9 cellular contexts compared by ENCODE assay signal in the genomic region with DNA sequence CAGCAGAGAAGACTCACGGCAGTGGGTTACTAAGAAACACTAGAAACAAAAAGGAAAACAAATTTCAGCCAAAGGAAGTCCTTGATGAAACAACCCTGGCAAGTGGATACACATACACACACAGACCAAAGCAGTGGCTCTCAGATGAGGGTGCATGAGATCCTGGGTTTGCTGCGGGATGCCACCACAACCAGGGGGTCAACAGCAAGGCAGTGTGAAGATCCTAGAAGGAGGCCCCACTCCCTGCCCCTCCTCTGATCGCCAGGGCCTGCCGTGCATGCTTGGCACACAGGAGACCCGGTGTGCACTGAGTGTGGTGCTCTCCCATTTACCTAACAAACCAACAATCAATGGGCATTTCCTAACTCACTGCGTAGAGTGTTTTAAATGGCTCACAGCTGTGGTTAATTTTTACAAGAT.
DNase-seq lines count a peak whose midpoint lies in the region; ATAC-seq and TF ChIP-seq lines count a peak whose summit lies in the region.
"Had no signal": no experiment of that assay in that cellular context is flagged by ENCODE, and none has a peak within 500 bp of the region (broad histone marks: within the 10 kb centered on the region; RNA-seq: fewer than 3 reads in every experiment).

No MANE protein-coding gene starts in this region.

- H3K9me3 ChIP-seq in lower lobe of right lung, result no peaks in the 10 kb centered on the region
- no peaks in the 10 kb centered on the region for H3K9me3 ChIP-seq in tibial nerve

- H3K36me3 ChIP-seq in lower lobe of right lung (peaks cover 38% of the 10 kb centered on the region), tibial nerve (peaks cover 0 to 15% (median 0%) of the 10 kb centered on the region in 3 donors)

- H3K4me3 ChIP-seq in lower lobe of right lung (no peak overlapping the region), tibial nerve (no peak overlapping the region)

- peak overlapping the region; percentile 61 for H3K27ac ChIP-seq in cingulate gyrus (ENCODE audit: low read depth, low read length)
- H3K27ac ChIP-seq in lower lobe of right lung, result peak overlapping the region; percentile 77
- peak overlapping the region in 3 of 4 donors; percentile 32 to 92 (median 90) for H3K27ac ChIP-seq in tibial nerve

- intact Hi-C loops in lower lobe of right lung (cut with DNase I), result no loop called here

- H3K4me1 ChIP-seq in lower lobe of right lung (peaks cover 93% of the 10 kb centered on the region), tibial nerve (peaks cover 0 to 99% (median 58%) of the 10 kb centered on the region in 4 donors)

- WGBS in tibial nerve, 2 donors, result 54 to 69% methylated on average over 6 of the region's 6 CpGs

- no peaks in the 10 kb centered on the region for H3K27me3 ChIP-seq in lower lobe of right lung (ENCODE audit: low read depth)
- H3K27me3 ChIP-seq in tibial nerve, result no peaks in the 10 kb centered on the region

- no peak for TF ChIP-seq POLR2A in tibial nerve (IDR thresholded peaks at IDR 0.05)

- DNase-seq in activated T-cell treated with anti-CD3 and anti-CD28 coated beads, Interleukin-2, amount 50 U/mL, for 1 hour, result peak; percentile 40
- DNase-seq in activated T-cell treated with anti-CD3 and anti-CD28 coated beads for 4 hours (no peak), lower lobe of right lung (no peak), tibial nerve (ENCODE audit: low spot score in 2 of 2) (no peak), kidney glomerular epithelial cell (lab: John Stamatoyannopoulos, UW) (no peak), GOT3 (lab: John Stamatoyannopoulos, UW) (no peak), SKM-1 (lab: John Stamatoyannopoulos, UW; ENCODE audit: unreplicated experiment) (no peak)
- DNase-seq: KBM-7 had no signal

- TF ChIP-seq CTCF in lower lobe of right lung (IDR thresholded peaks at IDR 0.05), result no peak
- TF ChIP-seq CTCF in tibial nerve (IDR thresholded peaks at IDR 0.05), result no peak

- TF ChIP-seq EP300 in tibial nerve (IDR thresholded peaks at IDR 0.05), result peak in 1 of 2 donors; percentile 32

- peak; percentile 71 to 80 for ATAC-seq in lower lobe of right lung
